24 cellular contexts compared by ENCODE assay signal in the genomic region with DNA sequence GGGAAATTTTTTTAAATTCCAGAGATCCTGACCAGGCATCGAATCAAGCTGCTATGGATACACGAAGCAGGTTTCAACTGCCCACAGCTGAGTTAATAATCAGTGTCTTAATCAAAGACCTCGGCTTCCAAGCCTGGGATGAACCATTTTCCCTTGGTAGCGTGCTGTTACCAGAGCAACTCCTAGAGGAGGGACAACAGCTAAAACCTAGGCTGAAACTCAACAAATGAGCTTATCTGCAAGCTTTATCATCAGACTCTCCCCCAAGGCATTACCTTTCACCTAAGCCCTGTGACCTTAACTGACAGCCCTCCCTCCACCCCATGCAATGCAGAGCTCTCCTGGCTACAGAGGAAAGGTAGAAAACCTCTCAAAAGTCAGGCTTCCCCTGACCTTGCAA.
"Had no signal": no experiment of that assay in that cellular context is flagged by ENCODE, and none has a peak within 500 bp of the region (broad histone marks: within the 10 kb centered on the region; RNA-seq: fewer than 3 reads in every experiment).

No MANE protein-coding gene starts in this region.

- H3K9me3 ChIP-seq: breast epithelium, Peyer's patch, SJSA1 had no signal

- H3K36me3 ChIP-seq: breast epithelium had no signal

- H3K4me1 ChIP-seq: breast epithelium, Peyer's patch had no signal

- H3K27ac ChIP-seq: breast epithelium, Peyer's patch, SJSA1 had no signal

- DNase-seq: activated B cell treated with CpG ODN at 0.5 μM for 24 hours; activated CD4-positive, alpha-beta T cell treated with anti-CD3 and anti-CD28 coated beads for 1 hour; activated CD4-positive, alpha-beta T cell treated with anti-CD3 and anti-CD28 coated beads, Interleukin-2, amount 10 ng/mL, durations not matched to agents 24 days and 14 days; activated CD4-positive, alpha-beta T cell treated with anti-CD3 and anti-CD28 coated beads, Interleukin-2, amount 50 U/mL, for 48 hours; activated effector memory CD4-positive, alpha-beta T cell treated with anti-CD3 and anti-CD28 coated beads, Interleukin-2, amount 50 U/mL, for 16 hours; activated naive CD4-positive, alpha-beta T cell treated with Interleukin-2 at 50 U/mL for 16 hours; activated naive CD8-positive, alpha-beta T cell treated with anti-CD3 and anti-CD28 coated beads, Interleukin-2, amount 50 U/mL, for 24 hours; activated T-cell treated with anti-CD3 and anti-CD28 coated beads, Interleukin-2, amount 50 U/mL, for 4 hours; amniotic stem cell; caudate nucleus; KG1; NCI-H1048; NCI-H2029; NCI-H2107; NCI-H2171 treated with DMSO at 0.1 percent for 48 hours; NCI-H226; NCI-H526; Peyer's patch; SHP77; SW 1271 had no signal

- H3K4me3 ChIP-seq: breast epithelium, Peyer's patch, SJSA1 had no signal

- ATAC-seq: activated naive CD4-positive, alpha-beta T cell treated with anti-CD3 and anti-CD28 coated beads, Interleukin-2, amount 50 U/mL, for 72 hours; activated naive CD8-positive, alpha-beta T cell treated with anti-CD3 and anti-CD28 coated beads, Interleukin-2, amount 50 U/mL, for 24 hours; activated T-cell treated with anti-CD3 and anti-CD28 coated beads, Interleukin-2, amount 50 U/mL, for 4 hours; SK-N-SH treated with all-trans-retinoic acid at 6 μM for 48 hours had no signal

- H3K27me3 ChIP-seq: breast epithelium, Peyer's patch, SJSA1 had no signal
